In the genomic region with DNA sequence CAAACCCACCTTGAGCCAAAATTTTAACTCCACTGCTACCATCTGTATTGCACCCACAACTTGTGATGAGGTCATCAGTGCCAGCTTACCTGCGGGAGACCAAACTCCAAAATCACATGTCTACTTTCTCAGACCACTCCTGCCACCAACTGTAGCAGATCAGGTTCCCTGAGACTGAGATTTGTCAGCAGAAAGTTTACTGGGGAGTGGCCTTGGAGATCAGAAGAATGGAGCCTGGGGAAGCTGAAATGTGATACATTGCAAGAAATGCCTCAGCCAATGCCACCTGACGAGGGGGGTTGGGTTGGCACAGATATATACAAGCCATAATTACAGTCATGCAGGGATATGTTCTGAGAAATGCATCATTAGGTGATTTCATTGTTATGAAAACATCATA, we compare ENCODE assay signal across 1 cellular context.
TF ChIP-seq lines count a peak whose summit lies in the region.

No MANE protein-coding gene starts in this region.

TF ChIP-seq in SK-N-SH treated with all-trans-retinoic acid at 6 μM for 48 hours, 23 proteins besides CTCF, POLR2A, EP300 and RAD21:
- TF ChIP-seq, protein P1, sequence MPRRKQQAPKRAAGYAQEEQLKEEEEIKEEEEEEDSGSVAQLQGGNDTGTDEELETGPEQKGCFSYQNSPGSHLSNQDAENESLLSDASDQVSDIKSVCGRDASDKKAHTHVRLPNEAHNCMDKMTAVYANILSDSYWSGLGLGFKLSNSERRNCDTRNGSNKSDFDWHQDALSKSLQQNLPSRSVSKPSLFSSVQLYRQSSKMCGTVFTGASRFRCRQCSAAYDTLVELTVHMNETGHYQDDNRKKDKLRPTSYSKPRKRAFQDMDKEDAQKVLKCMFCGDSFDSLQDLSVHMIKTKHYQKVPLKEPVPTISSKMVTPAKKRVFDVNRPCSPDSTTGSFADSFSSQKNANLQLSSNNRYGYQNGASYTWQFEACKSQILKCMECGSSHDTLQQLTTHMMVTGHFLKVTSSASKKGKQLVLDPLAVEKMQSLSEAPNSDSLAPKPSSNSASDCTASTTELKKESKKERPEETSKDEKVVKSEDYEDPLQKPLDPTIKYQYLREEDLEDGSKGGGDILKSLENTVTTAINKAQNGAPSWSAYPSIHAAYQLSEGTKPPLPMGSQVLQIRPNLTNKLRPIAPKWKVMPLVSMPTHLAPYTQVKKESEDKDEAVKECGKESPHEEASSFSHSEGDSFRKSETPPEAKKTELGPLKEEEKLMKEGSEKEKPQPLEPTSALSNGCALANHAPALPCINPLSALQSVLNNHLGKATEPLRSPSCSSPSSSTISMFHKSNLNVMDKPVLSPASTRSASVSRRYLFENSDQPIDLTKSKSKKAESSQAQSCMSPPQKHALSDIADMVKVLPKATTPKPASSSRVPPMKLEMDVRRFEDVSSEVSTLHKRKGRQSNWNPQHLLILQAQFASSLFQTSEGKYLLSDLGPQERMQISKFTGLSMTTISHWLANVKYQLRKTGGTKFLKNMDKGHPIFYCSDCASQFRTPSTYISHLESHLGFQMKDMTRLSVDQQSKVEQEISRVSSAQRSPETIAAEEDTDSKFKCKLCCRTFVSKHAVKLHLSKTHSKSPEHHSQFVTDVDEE (CRISPR knock-in tag; IDR thresholded peaks at IDR 0.05) = no peak
- TF ChIP-seq OSR1 (CRISPR knock-in tag; IDR thresholded peaks at IDR 0.05) (no peak), ARNTL (CRISPR knock-in tag; IDR thresholded peaks at IDR 0.05; ENCODE audit: borderline replicate concordance, low read depth) (no peak), TCF4 (CRISPR knock-in tag; IDR thresholded peaks at IDR 0.05; ENCODE audit: borderline replicate concordance) (no peak), CSDC2 (CRISPR knock-in tag; IDR thresholded peaks at IDR 0.05) (no peak), ZFP30 (CRISPR knock-in tag; IDR thresholded peaks at IDR 0.05) (no peak), SNAI2 (CRISPR knock-in tag; IDR thresholded peaks at IDR 0.05) (no peak), ISL1 (CRISPR knock-in tag; IDR thresholded peaks at IDR 0.05) (no peak), ZNF70 (CRISPR knock-in tag; IDR thresholded peaks at IDR 0.05) (no peak)
- TF ChIP-seq, protein P2, sequence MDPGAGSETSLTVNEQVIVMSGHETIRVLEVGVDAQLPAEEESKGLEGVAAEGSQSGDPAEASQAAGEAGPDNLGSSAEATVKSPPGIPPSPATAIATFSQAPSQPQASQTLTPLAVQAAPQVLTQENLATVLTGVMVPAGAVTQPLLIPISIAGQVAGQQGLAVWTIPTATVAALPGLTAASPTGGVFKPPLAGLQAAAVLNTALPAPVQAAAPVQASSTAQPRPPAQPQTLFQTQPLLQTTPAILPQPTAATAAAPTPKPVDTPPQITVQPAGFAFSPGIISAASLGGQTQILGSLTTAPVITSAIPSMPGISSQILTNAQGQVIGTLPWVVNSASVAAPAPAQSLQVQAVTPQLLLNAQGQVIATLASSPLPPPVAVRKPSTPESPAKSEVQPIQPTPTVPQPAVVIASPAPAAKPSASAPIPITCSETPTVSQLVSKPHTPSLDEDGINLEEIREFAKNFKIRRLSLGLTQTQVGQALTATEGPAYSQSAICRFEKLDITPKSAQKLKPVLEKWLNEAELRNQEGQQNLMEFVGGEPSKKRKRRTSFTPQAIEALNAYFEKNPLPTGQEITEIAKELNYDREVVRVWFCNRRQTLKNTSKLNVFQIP (CRISPR knock-in tag; IDR thresholded peaks at IDR 0.05; ENCODE audit: borderline replicate concordance, low read depth) = no peak
